8 cellular contexts compared by ENCODE assay signal in the genomic region with DNA sequence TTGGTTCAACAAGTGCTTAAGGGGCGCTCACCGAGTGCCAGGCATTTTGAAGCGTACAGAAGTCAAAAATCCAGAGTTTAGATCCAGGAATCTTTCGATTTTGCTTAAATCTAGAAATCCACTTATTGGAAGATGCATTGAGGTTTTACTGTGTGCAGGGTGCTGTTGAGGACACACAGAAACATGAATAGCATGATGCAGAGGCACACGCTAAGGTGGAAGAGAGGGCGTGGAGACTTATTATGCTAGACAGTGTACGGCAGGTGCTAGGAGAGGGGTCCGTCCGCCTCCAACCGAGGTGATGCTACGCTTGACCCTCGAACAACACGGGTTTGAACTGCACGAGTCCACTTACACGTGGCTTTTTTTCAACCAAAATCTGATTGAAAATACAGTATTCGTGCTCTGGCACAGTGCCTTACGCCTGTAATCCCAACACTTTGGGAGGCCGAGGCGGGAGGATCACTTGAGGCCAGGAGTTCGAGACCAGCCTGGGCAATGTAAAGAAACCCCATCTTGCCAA. TPM values are rescaled to one million over a fixed set of nuclear protein-coding genes. Genes with fewer than 3 reads are reported as not detected.
DNase-seq lines count a peak whose midpoint lies in the region; ATAC-seq, FAIRE-seq and TF ChIP-seq lines count a peak whose summit lies in the region.

No MANE protein-coding gene starts in this region.

- H3K79me1 ChIP-seq in mesenchymal stem cell (replicated peaks; ENCODE audit: low read length, poor library complexity, severe bottlenecking): peaks cover 2% of the 10 kb centered on the region

- H4K8ac ChIP-seq in mesenchymal stem cell (ENCODE audit: low read length): no peak overlapping the region

- H3K4me3 Mint-ChIP-seq in activated naive CD4-positive, alpha-beta T cell treated with anti-CD3 and anti-CD28 coated beads for 36 hours: peak overlapping the region; percentile 77

- no peak overlapping the region for H2BK120ac ChIP-seq in mesenchymal stem cell (ENCODE audit: low read depth, low read length)

- H3K36me3 ChIP-seq in mesenchymal stem cell (ENCODE audit: control insufficient read depth in 1 of 2, insufficient read depth in 2 of 2, low read depth in 1 of 2, low read length in 2 of 2) (peaks cover 0 to 8% of the 10 kb centered on the region in 2 experiments), vagina (no peaks in the 10 kb centered on the region)

- H3K36me3 Mint-ChIP-seq in activated naive CD4-positive, alpha-beta T cell treated with anti-CD3 and anti-CD28 coated beads for 36 hours (ENCODE audit: low read depth): no peaks in the 10 kb centered on the region
- no peaks in the 10 kb centered on the region for H3K36me3 Mint-ChIP-seq in activated naive CD4-positive, alpha-beta T cell treated with anti-CD3 and anti-CD28 coated beads, Interleukin-2, amount 50 U/mL, for 72 hours

- FAIRE-seq in GM19239 (lab: Jason Lieb, UNC): no peak

- no peak overlapping the region for H3K27ac Mint-ChIP-seq in activated naive CD4-positive, alpha-beta T cell treated with anti-CD3 and anti-CD28 coated beads for 36 hours
- no peak overlapping the region for H3K27ac Mint-ChIP-seq in activated naive CD4-positive, alpha-beta T cell treated with anti-CD3 and anti-CD28 coated beads, Interleukin-2, amount 50 U/mL, for 72 hours

- H4K91ac ChIP-seq in mesenchymal stem cell (ENCODE audit: low read length): no peak overlapping the region

- H3K9me3 ChIP-seq in mesenchymal stem cell (ENCODE audit: control insufficient read depth, low read length) (no peaks in the 10 kb centered on the region), vagina (no peaks in the 10 kb centered on the region)

- H3K4me1 Mint-ChIP-seq in activated naive CD4-positive, alpha-beta T cell treated with anti-CD3 and anti-CD28 coated beads for 36 hours (ENCODE audit: low read depth): peaks cover 5% of the 10 kb centered on the region

- H3K4me2 ChIP-seq in mesenchymal stem cell (ENCODE audit: low read length, poor library complexity, severe bottlenecking): peak overlapping the region; percentile 72

- ATAC-seq in activated naive CD4-positive, alpha-beta T cell treated with anti-CD3 and anti-CD28 coated beads, Interleukin-2, amount 50 U/mL, for 72 hours: no peak

- TF ChIP-seq CTCF in cardiac fibroblast (IDR thresholded peaks at IDR 0.05; ENCODE audit: low read depth, low read length) (no peak), vagina (IDR thresholded peaks at IDR 0.05) (no peak)

- H3K27me3 ChIP-seq in mesenchymal stem cell (ENCODE audit: control insufficient read depth in 1 of 2, insufficient read depth in 1 of 2, low read length in 2 of 2) (no peaks in the 10 kb centered on the region), vagina (no peaks in the 10 kb centered on the region)

- H2BK12ac ChIP-seq in mesenchymal stem cell (ENCODE audit: low read length in 2 of 2): peak overlapping the region; percentile 57 to 91

- 72% methylated on average over 20 of the region's 20 CpGs for WGBS in mesenchymal stem cell

- H2AK5ac ChIP-seq in mesenchymal stem cell (ENCODE audit: low read length, severe bottlenecking): no peak overlapping the region

- CTCF ChIA-PET in activated naive CD4-positive, alpha-beta T cell treated with anti-CD3 and anti-CD28 coated beads for 36 hours (lab: Charles Lee): interaction anchor here (0.7 kb wide), 1 partner anchor 31 kb away, joined by 3 read pairs; no protein-coding TSS in a partner anchor

- H3K27me3 Mint-ChIP-seq in activated naive CD4-positive, alpha-beta T cell treated with anti-CD3 and anti-CD28 coated beads for 36 hours (ENCODE audit: low read depth): peaks cover 66% of the 10 kb centered on the region

- H3K9me3 Mint-ChIP-seq in activated naive CD4-positive, alpha-beta T cell treated with anti-CD3 and anti-CD28 coated beads for 36 hours: no peaks in the 10 kb centered on the region
- no peaks in the 10 kb centered on the region for H3K9me3 Mint-ChIP-seq in activated naive CD4-positive, alpha-beta T cell treated with anti-CD3 and anti-CD28 coated beads, Interleukin-2, amount 50 U/mL, for 72 hours

- peaks cover 8% of the 10 kb centered on the region for H3K4me1 ChIP-seq in mesenchymal stem cell (ENCODE audit: control insufficient read depth, insufficient read depth, low read depth, low read length)
- peaks cover 49% of the 10 kb centered on the region for H3K4me1 ChIP-seq in vagina

- no peak for DNase-seq in activated naive CD4-positive, alpha-beta T cell treated with anti-CD3 and anti-CD28 coated beads for 36 hours
- DNase-seq in activated naive CD4-positive, alpha-beta T cell treated with anti-CD3 and anti-CD28 coated beads, Interleukin-2, amount 50 U/mL, for 72 hours (ENCODE audit: low spot score in 2 of 2): no peak
- DNase-seq in cardiac fibroblast (ENCODE audit: low read depth in 2 of 2) (no peak), mesenchymal stem cell (no peak), vagina (ENCODE audit: extremely low spot score in 2 of 2) (peak in 1 of 2 donors; percentile 86), AG20443 (ENCODE audit: low spot score) (no peak), A172 (ENCODE audit: low spot score) (no peak), GM19239 (ENCODE audit: insufficient read length, low spot score) (no peak)

- H3K27ac ChIP-seq in mesenchymal stem cell (ENCODE audit: low read length, poor library complexity, severe bottlenecking) (peak overlapping the region; percentile 74), vagina (peak overlapping the region; percentile 96)

- peak overlapping the region; percentile 93 for H3K9ac ChIP-seq in mesenchymal stem cell (ENCODE audit: low read length)

- H3K14ac ChIP-seq in mesenchymal stem cell (ENCODE audit: low read length in 2 of 2): peak overlapping the region in 1 of 2 experiments; percentile 93

- no peak overlapping the region for H3K4ac ChIP-seq in mesenchymal stem cell (ENCODE audit: low read depth in 1 of 2, low read length in 2 of 2)

- no peak overlapping the region for H2BK5ac ChIP-seq in mesenchymal stem cell (ENCODE audit: low read depth, low read length, poor library complexity, severe bottlenecking)

- H3K23ac ChIP-seq in mesenchymal stem cell (ENCODE audit: low read length in 2 of 2): no peak overlapping the region

- peak overlapping the region; percentile 62 to 81 for H3K4me3 ChIP-seq in cardiac fibroblast (replicated peaks in 1 of 2; ENCODE audit: low read depth in 2 of 2, low read length in 2 of 2)
- peak overlapping the region; percentile 77 to 91 for H3K4me3 ChIP-seq in mesenchymal stem cell (ENCODE audit: insufficient read depth in 1 of 2, low read depth in 1 of 2, low read length in 2 of 2)
- peak overlapping the region; percentile 70 to 81 for H3K4me3 ChIP-seq in vagina

- no peak overlapping the region for H2BK15ac ChIP-seq in mesenchymal stem cell (ENCODE audit: low read depth, poor library complexity, severe bottlenecking)

- no peak for TF ChIP-seq POLR2A in vagina (IDR thresholded peaks at IDR 0.05)

- intact Hi-C loops in activated naive CD4-positive, alpha-beta T cell treated with anti-CD3 and anti-CD28 coated beads for 36 hours (cut with micrococcal nuclease): loop anchor here (1.0 to 5.0 kb wide), 2 partner anchors 104 to 129 kb away; no protein-coding TSS in a partner anchor
- intact Hi-C loops in vagina (cut with DNase I): loop anchor here (10.0 kb wide), 1 partner anchor 114 kb away; no protein-coding TSS in a partner anchor

- no peak overlapping the region for H2AFZ ChIP-seq in mesenchymal stem cell (ENCODE audit: low read depth, low read length)

- peak overlapping the region in 1 of 2 experiments; percentile 79 for H3K18ac ChIP-seq in mesenchymal stem cell (ENCODE audit: low read depth in 1 of 2, low read length in 2 of 2)

RNA-seq across cellular contexts. Expression of gene KIF13A, which starts 1.0 kb away (rescaled TPM):
- total RNA-seq in activated naive CD4-positive, alpha-beta T cell treated with anti-CD3 and anti-CD28 coated beads for 36 hours: not detected
- total RNA-seq in activated naive CD4-positive, alpha-beta T cell treated with anti-CD3 and anti-CD28 coated beads, Interleukin-2, amount 50 U/mL, for 72 hours: under 1 TPM in 1 of 2 donors, not detected in 1; 0.20 TPM
- polyA plus RNA-seq in mesenchymal stem cell (2013, experiment 1 of 2): 34.7 TPM
- polyA plus RNA-seq in mesenchymal stem cell (2013, experiment 2 of 2): 33.3 TPM
- total RNA-seq in vagina: 43.0 TPM
- total RNA-seq in A172 (2014; rRNA removed; shearing (Covaris generic)): 22.9 and 25.9 TPM in 2 replicates

Comparison
In these comparisons a context has a peak if more than half of its experiments do, and no peak if none do; other contexts are left out.
1. RNA of gene KIF13A, which starts 1.0 kb away (total RNA-seq): 43.0 TPM in vagina (single experiment) and 22.9 to 25.9 TPM in A172; 0.20 TPM in activated naive CD4-positive, alpha-beta T cell treated with anti-CD3 and anti-CD28 coated beads, Interleukin-2, amount 50 U/mL, for 72 hours and not detected in activated naive CD4-positive, alpha-beta T cell treated with anti-CD3 and anti-CD28 coated beads for 36 hours; every median in the first group is over 10 times any median in the second.
2. Peak in every context shown above with its lines, with median percentiles within 50 percentile points of each other: H3K4me3 ChIP-seq.